18 cellular contexts compared by ENCODE assay signal in the genomic region with DNA sequence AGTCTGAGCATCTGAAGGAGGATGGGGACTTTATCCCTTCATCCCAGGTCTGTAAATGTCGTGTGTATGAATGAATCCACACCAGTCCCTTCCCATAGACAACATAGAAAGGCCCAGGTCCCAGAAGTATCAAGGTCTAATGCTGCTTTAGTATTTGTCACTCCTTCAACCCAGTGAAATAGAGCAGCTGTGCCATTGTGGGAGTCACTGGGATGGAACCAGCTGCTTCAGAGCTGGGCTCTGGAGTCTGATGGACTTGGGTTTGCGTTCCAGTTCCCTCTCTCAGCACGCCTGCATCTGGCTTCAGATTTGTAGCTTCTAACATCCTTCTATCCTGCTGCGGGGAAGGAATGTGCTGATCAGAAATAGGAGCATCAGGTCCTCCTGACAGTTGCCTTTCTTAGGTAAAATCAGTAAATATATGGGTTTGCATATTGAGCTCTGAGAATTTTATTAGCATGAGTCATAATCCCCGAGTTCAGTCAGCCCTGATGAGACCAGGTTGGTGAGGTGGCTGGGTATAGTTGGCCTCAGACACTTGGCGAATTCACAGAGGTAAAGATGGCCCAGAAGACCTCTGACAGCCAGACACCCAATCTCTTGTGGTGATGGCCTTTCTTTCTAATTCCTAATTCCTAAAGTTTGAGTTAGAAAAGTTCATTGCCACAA. TPM values are rescaled to one million over a fixed set of nuclear protein-coding genes. Genes with fewer than 3 reads are reported as not detected.
DNase-seq lines count a peak whose midpoint lies in the region; TF ChIP-seq lines count a peak whose summit lies in the region.
"Had no signal": no experiment of that assay in that cellular context is flagged by ENCODE, and none has a peak within 500 bp of the region (broad histone marks: within the 10 kb centered on the region; RNA-seq: fewer than 3 reads in every experiment).

No MANE protein-coding gene starts in this region.

- H3K27me3 ChIP-seq in GM23248 (replicated peaks; ENCODE audit: insufficient read depth) (no peaks in the 10 kb centered on the region), NT2/D1 (ENCODE audit: insufficient read depth, insufficient read length) (no peaks in the 10 kb centered on the region), smooth muscle cell (ENCODE audit: low read depth) (no peaks in the 10 kb centered on the region)
- H3K27me3 ChIP-seq: BLaER1, esophagus squamous epithelium, neutrophil had no signal

- H3K9me2 ChIP-seq in GM23248 (ENCODE audit: insufficient read depth), result no peaks in the 10 kb centered on the region

- H2AFZ ChIP-seq in GM23248 (no peak overlapping the region), smooth muscle cell (ENCODE audit: low read depth) (no peak overlapping the region)

- DNase-seq in GM23248, result no peak
- peak; percentile 9 for DNase-seq in NT2/D1 (ENCODE audit: low read depth, low spot score)
- peak; percentile 45 for DNase-seq in epithelial cell of esophagus (ENCODE audit: low read depth)
- DNase-seq in smooth muscle cell (lab: John Stamatoyannopoulos, UW; ENCODE audit: unreplicated experiment), result no peak
- DNase-seq in retina, result no peak
- no peak for DNase-seq in UCSD-AML1 (lab: John Stamatoyannopoulos, UW; ENCODE audit: unreplicated experiment)
- DNase-seq in stimulated activated CD4-positive, alpha-beta T cell treated with anti-CD3 and anti-CD28 coated beads, Interleukin-12 subunit alpha, Interleukin-12 subunit beta, amount 100 ng/mL, for 4 hours, result no peak
- DNase-seq: activated CD4-positive, alpha-beta T cell treated with anti-CD3 and anti-CD28 coated beads, Interleukin-2, amount 50 U/mL, for 1 hour; activated CD8-positive, alpha-beta memory T cell treated with anti-CD3 and anti-CD28 coated beads, Interleukin-2, amount 50 U/mL, for 4 hours; effector CD8-positive, alpha-beta T cell; esophagus squamous epithelium; glutamatergic neuron; left ventricle myocardium inferior; NCI-H1930; NCI-H446 treated with DMSO at 0.1 percent for 48 hours had no signal

- H3K4me1 ChIP-seq in GM23248 (ENCODE audit: insufficient read depth) (peaks cover 41% of the 10 kb centered on the region), NT2/D1 (ENCODE audit: insufficient read depth, insufficient read length) (no peaks in the 10 kb centered on the region), smooth muscle cell (ENCODE audit: low read depth) (no peaks in the 10 kb centered on the region)
- H3K4me1 ChIP-seq: BLaER1 had no signal

- H3K79me2 ChIP-seq in GM23248 (ENCODE audit: insufficient read depth), result peaks cover 84% of the 10 kb centered on the region
- peaks cover 86% of the 10 kb centered on the region for H3K79me2 ChIP-seq in smooth muscle cell (ENCODE audit: low read depth)

- H3K9me3 ChIP-seq in GM23248 (ENCODE audit: low read depth), result no peaks in the 10 kb centered on the region
- peaks cover 10% of the 10 kb centered on the region; the same call in 1 of the 2 replicates for H3K9me3 ChIP-seq in NT2/D1 (ENCODE audit: insufficient read depth, low read length)
- H3K9me3 ChIP-seq in smooth muscle cell (replicated peaks; ENCODE audit: low read depth), result no peaks in the 10 kb centered on the region
- H3K9me3 ChIP-seq: esophagus squamous epithelium, left ventricle myocardium inferior, neutrophil, thoracic aorta had no signal

- H3K9ac ChIP-seq in GM23248, result no peak overlapping the region
- H3K9ac ChIP-seq in NT2/D1 (ENCODE audit: insufficient read length, low read depth), result no peak overlapping the region
- H3K9ac ChIP-seq in smooth muscle cell (ENCODE audit: low read depth), result no peak overlapping the region
- H3K9ac ChIP-seq: BLaER1 had no signal

- H3F3A ChIP-seq in GM23248 (ENCODE audit: insufficient read depth) (peaks cover 36% of the 10 kb centered on the region), smooth muscle cell (ENCODE audit: low read depth) (no peaks in the 10 kb centered on the region)

- TF ChIP-seq CTCF in epithelial cell of esophagus (IDR thresholded peaks at IDR 0.05; ENCODE audit: insufficient read depth, low read depth, low read length, missing control alignments), result no peak
- TF ChIP-seq CTCF in smooth muscle cell (IDR thresholded peaks at IDR 0.05; ENCODE audit: borderline replicate concordance, insufficient read depth, poor library complexity, severe bottlenecking), result no peak

- H4K20me1 ChIP-seq in GM23248 (ENCODE audit: insufficient read depth) (no peaks in the 10 kb centered on the region), smooth muscle cell (ENCODE audit: low read depth) (peaks cover 67% of the 10 kb centered on the region)
- H4K20me1 ChIP-seq: BLaER1 had no signal

- H3K4me2 ChIP-seq in GM23248 (ENCODE audit: unreplicated experiment) (peak overlapping the region; percentile 18), smooth muscle cell (peak overlapping the region; percentile 0)
- H3K4me2 ChIP-seq: BLaER1 had no signal

- H3K27ac ChIP-seq in GM23248 (no peak overlapping the region), smooth muscle cell (ENCODE audit: low read depth) (no peak overlapping the region)
- H3K27ac ChIP-seq: BLaER1, neutrophil, thoracic aorta had no signal

- WGBS in GM23248 (ENCODE audit: low coverage in 1 of 2, low lambda C conversion rate in 2 of 2, missing lambda C conversion rate in 2 of 2), 2 experiments, result 82% methylated on average over 6 of the region's 6 CpGs
- WGBS in smooth muscle cell (ENCODE audit: low lambda C conversion rate), result 84% methylated on average over 6 of the region's 6 CpGs

- in situ Hi-C loops in GM23248 (cut with MboI), result loop anchor here (10.0 to 25.0 kb wide), 2 partner anchors 170 to 568 kb away; no protein-coding TSS in a partner anchor

- H3K36me3 ChIP-seq in GM23248 (ENCODE audit: low read depth) (0 out of 2 replicates have a peak, but pooled peaks cover 6% of the 10 kb centered on the region), NT2/D1 (ENCODE audit: insufficient read depth, insufficient read length, low read length) (no peaks in the 10 kb centered on the region), smooth muscle cell (ENCODE audit: low read depth) (no peaks in the 10 kb centered on the region)
- H3K36me3 ChIP-seq: esophagus squamous epithelium, left ventricle myocardium inferior, neutrophil, thoracic aorta had no signal

- H3K4me3 ChIP-seq in GM23248, result no peak overlapping the region
- no peak overlapping the region for H3K4me3 ChIP-seq in NT2/D1 (ENCODE audit: insufficient read length, low read depth)
- H3K4me3 ChIP-seq in epithelial cell of esophagus (ENCODE audit: low read length), result no peak overlapping the region
- no peak overlapping the region for H3K4me3 ChIP-seq in smooth muscle cell
- H3K4me3 ChIP-seq: BLaER1, esophagus squamous epithelium, left ventricle myocardium inferior, thoracic aorta had no signal

RNA-seq across cellular contexts. Expression of a gene that starts 10.1 kb away (rescaled TPM):
- 79.5 and 84.1 TPM in 2 replicates for total RNA-seq in GM23248 (2014; rRNA removed; shearing (Covaris generic))
- polyA plus RNA-seq in GM23248 (2016; fragmentation: Nextera tagmentation; extraction: Ambion mirVana) (72.0 and 76.7 TPM in 2 replicates), smooth muscle cell (54.3 and 74.4 TPM in 2 replicates)
- total RNA-seq in smooth muscle cell, result 72.3 and 83.1 TPM in 2 replicates

Comparison
In these comparisons a context has a peak if more than half of its experiments do, and no peak if none do; other contexts are left out.
1. DNase-seq: peak in NT2/D1 (single experiment) and epithelial cell of esophagus (single experiment); none in GM23248 (single experiment), smooth muscle cell (single experiment), retina (single experiment), UCSD-AML1 (single experiment) and stimulated activated CD4-positive, alpha-beta T cell treated with anti-CD3 and anti-CD28 coated beads, Interleukin-12 subunit alpha, Interleukin-12 subunit beta, amount 100 ng/mL, for 4 hours (single experiment).